ENCODE assay signal across 13 cellular contexts in genomic region chr5:135028791-135029467, GRCh38. TPM values are rescaled to one million over a fixed set of nuclear protein-coding genes. Genes with fewer than 3 reads are reported as not detected.
DNase-seq lines count a peak whose midpoint lies in the region; ATAC-seq and TF ChIP-seq lines count a peak whose summit lies in the region.
"Had no signal": no experiment of that assay in that cellular context is flagged by ENCODE, and none has a peak within 500 bp of the region (broad histone marks: within the 10 kb centered on the region; RNA-seq: fewer than 3 reads in every experiment).

No MANE protein-coding gene starts in this region.

- no peaks in the 10 kb centered on the region for H3F3A ChIP-seq in neural cell (ENCODE audit: insufficient read depth, low read length, poor library complexity, severe bottlenecking)

- no peak for TF ChIP-seq EP300 in neural cell (conservative IDR thresholded peaks at IDR 0.05; ENCODE audit: poor library complexity, severe bottlenecking)

- no peak overlapping the region for H2AFZ ChIP-seq in neural cell (ENCODE audit: low read depth, low read length)

- no peaks in the 10 kb centered on the region for H3K9me3 Mint-ChIP-seq in T-cell
- H3K9me3 Mint-ChIP-seq in glutamatergic neuron (ENCODE audit: unreplicated experiment), result peaks cover 19% of the 10 kb centered on the region

- no peaks in the 10 kb centered on the region for H3K79me2 ChIP-seq in neural cell (replicated peaks; ENCODE audit: insufficient read depth, low read length)

- no peaks in the 10 kb centered on the region for H3K9me3 ChIP-seq in neural cell (ENCODE audit: low read length)
- H3K9me3 ChIP-seq: thyroid gland had no signal

- H3K4me1 Mint-ChIP-seq in T-cell (peaks cover 31 to 36% (median 35%) of the 10 kb centered on the region in 3 donors), glutamatergic neuron (ENCODE audit: low read depth, unreplicated experiment) (peaks cover 7% of the 10 kb centered on the region)

- no peak overlapping the region for H3K4me2 ChIP-seq in neural cell (ENCODE audit: low read length)

- H3K4me3 Mint-ChIP-seq in T-cell (peak overlapping the region in 2 of 3 donors; percentile 14 to 34), glutamatergic neuron (ENCODE audit: unreplicated experiment) (peak overlapping the region; percentile 30)

- H3K27ac ChIP-seq in neural cell (ENCODE audit: low read length), result no peak overlapping the region
- H3K27ac ChIP-seq: thyroid gland had no signal

- intact Hi-C loops in left ventricle myocardium superior (cut with micrococcal nuclease), result no loop called here

- H3K9ac ChIP-seq in neural cell (ENCODE audit: low read length), result no peak overlapping the region

- H3K27me3 ChIP-seq in neural cell (ENCODE audit: insufficient read depth, low read depth, low read length), result peaks cover 88% of the 10 kb centered on the region

- in situ Hi-C loops in GM13976 (cut with MboI; ENCODE audit: low sequenced_read_pairs, unreplicated experiment), result no loop called here

- ATAC-seq in T-cell (replicated peaks in 1 of 4), result no peak
- no peak for ATAC-seq in GM19035 (IDR thresholded peaks at IDR 0.05; ENCODE audit: unreplicated experiment)
- no peak for ATAC-seq in left lobe of liver
- no peak for ATAC-seq in left ventricle myocardium superior

- no peak overlapping the region for H3K4me3 ChIP-seq in neural cell (ENCODE audit: low read length)
- H3K4me3 ChIP-seq: thyroid gland had no signal

- H3K27ac Mint-ChIP-seq in T-cell (peak overlapping the region in 1 of 2 donors; percentile 43), glutamatergic neuron (ENCODE audit: unreplicated experiment) (no peak overlapping the region)

- no peak for TF ChIP-seq RAD21 in neural cell (conservative IDR thresholded peaks at IDR 0.05)

- peak; percentile 74 for DNase-seq in HCEC 1CT
- no peak for DNase-seq in T-cell
- DNase-seq in glutamatergic neuron, result no peak
- no peak for DNase-seq in left lobe of liver (ENCODE audit: low spot score)
- DNase-seq in GM13976 (ENCODE audit: low spot score), result no peak
- DNase-seq in left ventricle myocardium superior, result no peak
- DNase-seq: activated CD8-positive, alpha-beta memory T cell treated with anti-CD3 and anti-CD28 coated beads, Interleukin-2, amount 50 U/mL, for 48 hours; Calu3; hippocampal formation; MV-4-11 had no signal

- no peaks in the 10 kb centered on the region for H3K36me3 ChIP-seq in neural cell (ENCODE audit: insufficient read depth, low read length)
- H3K36me3 ChIP-seq: thyroid gland had no signal

- H3K27me3 Mint-ChIP-seq in T-cell (peaks cover 55 to 69% of the 10 kb centered on the region in 2 donors), glutamatergic neuron (ENCODE audit: unreplicated experiment) (peaks cover 57% of the 10 kb centered on the region)

- CTCF ChIA-PET in T-cell (lab: Charles Lee), result no interaction called here

- H3K9me2 ChIP-seq in neural cell (ENCODE audit: insufficient read depth, low read length), result no peaks in the 10 kb centered on the region

- POLR2A ChIA-PET in T-cell (lab: Charles Lee), result no interaction called here

- TF ChIP-seq CTCF in glutamatergic neuron (IDR thresholded peaks at IDR 0.05; ENCODE audit: partially characterized antibody, unreplicated experiment) (no peak), neural cell (IDR thresholded peaks at IDR 0.05; ENCODE audit: poor library complexity, severe bottlenecking) (no peak), GM13976 (IDR thresholded peaks at IDR 0.05; ENCODE audit: borderline replicate concordance, control extremely low read depth, extremely low read depth, insufficient read depth, missing control alignments) (no peak)

- H3K36me3 Mint-ChIP-seq in T-cell (no peaks in the 10 kb centered on the region), glutamatergic neuron (ENCODE audit: unreplicated experiment) (peaks cover 5% of the 10 kb centered on the region)

- H4K20me1 ChIP-seq in neural cell (ENCODE audit: insufficient read depth), result no peaks in the 10 kb centered on the region

TF ChIP-seq in neural cell, 6 proteins besides CTCF, POLR2A, EP300 and RAD21:
- TF ChIP-seq POLR2AphosphoS5 (IDR thresholded peaks at IDR 0.05), result no peak
- peak; percentile 99 for TF ChIP-seq EZH2 (IDR thresholded peaks at IDR 0.05; ENCODE audit: borderline replicate concordance, insufficient read depth, low read length, poor library complexity, severe bottlenecking)

RNA-seq across cellular contexts. Expression of gene PITX1, which starts 5.1 kb away (rescaled TPM):
- total RNA-seq in T-cell, result under 1 TPM in 2 of 5 donors, not detected in 3; 0.32 to 0.38 TPM
- 0.76 TPM for total RNA-seq in glutamatergic neuron (ENCODE audit: unreplicated experiment)
- 1.9 TPM in 1 of 2 replicates, not detected in the other for polyA plus RNA-seq in neural cell
- polyA minus RNA-seq in neural cell, result not detected in 2 replicates
- total RNA-seq in left lobe of liver, result 0.40 TPM
- not detected for total RNA-seq in left ventricle myocardium superior
